Comparison of ENCODE assay signal across 1 cellular context in genomic region chr9:137035507-137035834, GRCh38.
TF ChIP-seq lines count a peak whose summit lies in the region.

No MANE protein-coding gene starts in this region.

TF ChIP-seq in K562, 482 proteins besides CTCF, POLR2A, EP300 and RAD21:
- TF ChIP-seq KLF16 (IDR thresholded peaks at IDR 0.05) (0 out of 2 replicates have a peak, but pooled peaks have one; percentile 2), ESRRA (IDR thresholded peaks at IDR 0.05; ENCODE audit: borderline replicate concordance, low read depth) (0 out of 2 replicates have a peak, but pooled peaks have one; percentile 0), ZNF511 (CRISPR knock-in tag; IDR thresholded peaks at IDR 0.05) (no peak)
